ENCODE assay signal across 2 cellular contexts in the genomic region with DNA sequence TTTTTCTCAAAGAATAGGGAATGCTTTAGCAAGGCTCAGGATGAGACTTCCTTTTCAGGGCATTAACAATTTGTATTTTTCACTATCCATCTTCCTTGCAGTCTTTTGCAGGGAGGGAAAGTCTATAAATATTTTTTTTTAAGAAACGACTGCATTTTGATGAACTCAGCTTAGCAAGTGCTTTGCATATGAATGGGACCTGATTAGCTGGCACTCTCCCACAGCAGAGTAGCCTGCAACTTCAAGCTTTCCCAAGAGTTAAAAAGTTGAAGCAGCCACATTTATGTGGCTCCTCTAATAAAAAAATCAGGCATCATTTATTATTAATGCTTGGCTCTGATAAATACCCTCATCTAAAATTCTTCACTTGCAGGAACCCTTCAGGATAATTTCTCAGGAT.
TF ChIP-seq lines count a peak whose summit lies in the region.

No MANE protein-coding gene starts in this region.

TF ChIP-seq in GM23338, 12 proteins besides CTCF, POLR2A, EP300 and RAD21 (continued from another document):
- TF ChIP-seq, protein P1, sequence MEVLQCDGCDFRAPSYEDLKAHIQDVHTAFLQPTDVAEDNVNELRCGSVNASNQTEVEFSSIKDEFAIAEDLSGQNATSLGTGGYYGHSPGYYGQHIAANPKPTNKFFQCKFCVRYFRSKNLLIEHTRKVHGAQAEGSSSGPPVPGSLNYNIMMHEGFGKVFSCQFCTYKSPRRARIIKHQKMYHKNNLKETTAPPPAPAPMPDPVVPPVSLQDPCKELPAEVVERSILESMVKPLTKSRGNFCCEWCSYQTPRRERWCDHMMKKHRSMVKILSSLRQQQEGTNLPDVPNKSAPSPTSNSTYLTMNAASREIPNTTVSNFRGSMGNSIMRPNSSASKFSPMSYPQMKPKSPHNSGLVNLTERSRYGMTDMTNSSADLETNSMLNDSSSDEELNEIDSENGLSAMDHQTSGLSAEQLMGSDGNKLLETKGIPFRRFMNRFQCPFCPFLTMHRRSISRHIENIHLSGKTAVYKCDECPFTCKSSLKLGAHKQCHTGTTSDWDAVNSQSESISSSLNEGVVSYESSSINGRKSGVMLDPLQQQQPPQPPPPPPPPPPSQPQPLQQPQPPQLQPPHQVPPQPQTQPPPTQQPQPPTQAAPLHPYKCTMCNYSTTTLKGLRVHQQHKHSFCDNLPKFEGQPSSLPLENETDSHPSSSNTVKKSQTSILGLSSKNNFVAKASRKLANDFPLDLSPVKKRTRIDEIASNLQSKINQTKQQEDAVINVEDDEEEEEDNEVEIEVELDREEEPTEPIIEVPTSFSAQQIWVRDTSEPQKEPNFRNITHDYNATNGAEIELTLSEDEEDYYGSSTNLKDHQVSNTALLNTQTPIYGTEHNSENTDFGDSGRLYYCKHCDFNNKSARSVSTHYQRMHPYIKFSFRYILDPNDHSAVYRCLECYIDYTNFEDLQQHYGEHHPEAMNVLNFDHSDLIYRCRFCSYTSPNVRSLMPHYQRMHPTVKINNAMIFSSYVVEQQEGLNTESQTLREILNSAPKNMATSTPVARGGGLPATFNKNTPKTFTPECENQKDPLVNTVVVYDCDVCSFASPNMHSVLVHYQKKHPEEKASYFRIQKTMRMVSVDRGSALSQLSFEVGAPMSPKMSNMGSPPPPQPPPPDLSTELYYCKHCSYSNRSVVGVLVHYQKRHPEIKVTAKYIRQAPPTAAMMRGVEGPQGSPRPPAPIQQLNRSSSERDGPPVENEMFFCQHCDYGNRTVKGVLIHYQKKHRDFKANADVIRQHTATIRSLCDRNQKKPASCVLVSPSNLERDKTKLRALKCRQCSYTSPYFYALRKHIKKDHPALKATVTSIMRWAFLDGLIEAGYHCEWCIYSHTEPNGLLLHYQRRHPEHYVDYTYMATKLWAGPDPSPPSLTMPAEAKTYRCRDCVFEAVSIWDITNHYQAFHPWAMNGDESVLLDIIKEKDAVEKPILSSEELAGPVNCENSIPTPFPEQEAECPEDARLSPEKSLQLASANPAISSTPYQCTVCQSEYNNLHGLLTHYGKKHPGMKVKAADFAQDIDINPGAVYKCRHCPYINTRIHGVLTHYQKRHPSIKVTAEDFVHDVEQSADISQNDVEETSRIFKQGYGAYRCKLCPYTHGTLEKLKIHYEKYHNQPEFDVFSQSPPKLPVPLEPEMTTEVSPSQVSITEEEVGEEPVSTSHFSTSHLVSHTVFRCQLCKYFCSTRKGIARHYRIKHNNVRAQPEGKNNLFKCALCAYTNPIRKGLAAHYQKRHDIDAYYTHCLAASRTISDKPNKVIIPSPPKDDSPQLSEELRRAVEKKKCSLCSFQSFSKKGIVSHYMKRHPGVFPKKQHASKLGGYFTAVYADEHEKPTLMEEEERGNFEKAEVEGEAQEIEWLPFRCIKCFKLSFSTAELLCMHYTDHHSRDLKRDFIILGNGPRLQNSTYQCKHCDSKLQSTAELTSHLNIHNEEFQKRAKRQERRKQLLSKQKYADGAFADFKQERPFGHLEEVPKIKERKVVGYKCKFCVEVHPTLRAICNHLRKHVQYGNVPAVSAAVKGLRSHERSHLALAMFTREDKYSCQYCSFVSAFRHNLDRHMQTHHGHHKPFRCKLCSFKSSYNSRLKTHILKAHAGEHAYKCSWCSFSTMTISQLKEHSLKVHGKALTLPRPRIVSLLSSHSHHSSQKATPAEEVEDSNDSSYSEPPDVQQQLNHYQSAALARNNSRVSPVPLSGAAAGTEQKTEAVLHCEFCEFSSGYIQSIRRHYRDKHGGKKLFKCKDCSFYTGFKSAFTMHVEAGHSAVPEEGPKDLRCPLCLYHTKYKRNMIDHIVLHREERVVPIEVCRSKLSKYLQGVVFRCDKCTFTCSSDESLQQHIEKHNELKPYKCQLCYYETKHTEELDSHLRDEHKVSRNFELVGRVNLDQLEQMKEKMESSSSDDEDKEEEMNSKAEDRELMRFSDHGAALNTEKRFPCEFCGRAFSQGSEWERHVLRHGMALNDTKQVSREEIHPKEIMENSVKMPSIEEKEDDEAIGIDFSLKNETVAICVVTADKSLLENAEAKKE (CRISPR knock-in tag; IDR thresholded peaks at IDR 0.05) = no peak
- TF ChIP-seq, protein P2, sequence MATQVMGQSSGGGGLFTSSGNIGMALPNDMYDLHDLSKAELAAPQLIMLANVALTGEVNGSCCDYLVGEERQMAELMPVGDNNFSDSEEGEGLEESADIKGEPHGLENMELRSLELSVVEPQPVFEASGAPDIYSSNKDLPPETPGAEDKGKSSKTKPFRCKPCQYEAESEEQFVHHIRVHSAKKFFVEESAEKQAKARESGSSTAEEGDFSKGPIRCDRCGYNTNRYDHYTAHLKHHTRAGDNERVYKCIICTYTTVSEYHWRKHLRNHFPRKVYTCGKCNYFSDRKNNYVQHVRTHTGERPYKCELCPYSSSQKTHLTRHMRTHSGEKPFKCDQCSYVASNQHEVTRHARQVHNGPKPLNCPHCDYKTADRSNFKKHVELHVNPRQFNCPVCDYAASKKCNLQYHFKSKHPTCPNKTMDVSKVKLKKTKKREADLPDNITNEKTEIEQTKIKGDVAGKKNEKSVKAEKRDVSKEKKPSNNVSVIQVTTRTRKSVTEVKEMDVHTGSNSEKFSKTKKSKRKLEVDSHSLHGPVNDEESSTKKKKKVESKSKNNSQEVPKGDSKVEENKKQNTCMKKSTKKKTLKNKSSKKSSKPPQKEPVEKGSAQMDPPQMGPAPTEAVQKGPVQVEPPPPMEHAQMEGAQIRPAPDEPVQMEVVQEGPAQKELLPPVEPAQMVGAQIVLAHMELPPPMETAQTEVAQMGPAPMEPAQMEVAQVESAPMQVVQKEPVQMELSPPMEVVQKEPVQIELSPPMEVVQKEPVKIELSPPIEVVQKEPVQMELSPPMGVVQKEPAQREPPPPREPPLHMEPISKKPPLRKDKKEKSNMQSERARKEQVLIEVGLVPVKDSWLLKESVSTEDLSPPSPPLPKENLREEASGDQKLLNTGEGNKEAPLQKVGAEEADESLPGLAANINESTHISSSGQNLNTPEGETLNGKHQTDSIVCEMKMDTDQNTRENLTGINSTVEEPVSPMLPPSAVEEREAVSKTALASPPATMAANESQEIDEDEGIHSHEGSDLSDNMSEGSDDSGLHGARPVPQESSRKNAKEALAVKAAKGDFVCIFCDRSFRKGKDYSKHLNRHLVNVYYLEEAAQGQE (IDR thresholded peaks at IDR 0.05; ENCODE audit: unreplicated experiment) = no peak
- TF ChIP-seq ETS1 (IDR thresholded peaks at IDR 0.05) (no peak), POLR2AphosphoS5 (IDR thresholded peaks at IDR 0.05; ENCODE audit: low read depth) (no peak)
TF ChIP-seq in GM23338: peak in this region for 0.

TF ChIP-seq in WTC11, 78 proteins besides CTCF, POLR2A, EP300 and RAD21 (continued from another document):
- no peak for TF ChIP-seq ATF6 (CRISPR knock-in tag; IDR thresholded peaks at IDR 0.05)
- TF ChIP-seq ZNF219 (CRISPR knock-in tag; IDR thresholded peaks at IDR 0.05; ENCODE audit: borderline replicate concordance) = no peak
- TF ChIP-seq CREM (CRISPR knock-in tag; IDR thresholded peaks at IDR 0.05) = no peak
